ENCODE assay signal across 12 cellular contexts in the genomic region with DNA sequence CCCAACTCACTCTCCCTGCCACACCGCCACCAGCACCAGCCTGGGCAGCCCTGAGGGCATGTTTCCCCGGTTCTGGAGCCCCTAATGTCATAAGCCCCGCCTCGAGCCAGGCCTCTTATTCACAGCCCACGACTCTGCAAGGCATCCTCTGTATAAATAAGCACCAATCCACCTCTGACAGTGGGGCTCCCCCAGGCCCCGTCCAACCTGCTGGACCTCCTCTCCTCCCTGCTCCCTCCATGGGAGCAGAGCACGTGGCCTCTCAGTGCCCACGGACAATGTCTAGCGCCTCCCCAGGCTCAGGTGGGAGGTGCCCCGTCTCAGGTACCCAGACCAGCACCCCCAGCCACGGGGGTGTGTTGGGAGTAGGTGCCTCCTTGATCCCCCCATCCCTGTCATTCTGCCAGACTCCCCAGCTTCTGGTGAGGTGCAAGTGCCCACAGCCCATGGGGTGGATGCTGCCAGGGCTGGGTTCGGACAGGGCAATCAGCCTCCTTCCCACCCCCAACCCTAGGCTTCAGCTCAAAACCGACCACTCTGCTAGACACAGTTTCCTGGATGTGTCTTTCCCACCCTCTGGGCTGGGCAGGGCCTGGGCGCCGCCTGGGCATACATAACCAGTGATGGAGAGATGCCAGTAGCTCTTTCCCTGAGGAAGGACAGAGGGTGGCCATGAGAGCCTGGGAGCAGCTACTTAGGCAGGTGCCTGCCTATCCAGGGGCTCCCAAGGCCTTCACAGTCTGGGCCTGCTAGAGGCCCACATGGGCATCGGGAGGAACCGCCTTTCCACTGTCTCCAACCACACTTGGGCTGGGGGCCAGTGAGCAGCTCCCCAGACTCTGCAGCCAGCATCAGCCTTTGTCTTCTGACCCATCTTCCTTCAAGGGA. TPM values are rescaled to one million over a fixed set of nuclear protein-coding genes. Genes with fewer than 3 reads are reported as not detected.
DNase-seq lines count a peak whose midpoint lies in the region; ATAC-seq and TF ChIP-seq lines count a peak whose summit lies in the region.
"Had no signal": no experiment of that assay in that cellular context is flagged by ENCODE, and none has a peak within 500 bp of the region (broad histone marks: within the 10 kb centered on the region; RNA-seq: fewer than 3 reads in every experiment).

No MANE protein-coding gene starts in this region.

- H2BK5ac ChIP-seq in trophoblast cell (ENCODE audit: low read depth, low read length, poor library complexity): no peak overlapping the region

- H2AFZ ChIP-seq in PC-9: no peak overlapping the region
- H2AFZ ChIP-seq in trophoblast cell (ENCODE audit: insufficient read depth, low read length, poor library complexity): no peak overlapping the region

- H3K79me2 ChIP-seq in PC-9 (ENCODE audit: low read depth) (no peaks in the 10 kb centered on the region), trophoblast cell (ENCODE audit: control insufficient read depth, insufficient read depth, low read length, poor library complexity) (no peaks in the 10 kb centered on the region)

- H3K27ac ChIP-seq in right atrium auricular region (no peak overlapping the region), PC-9 (no peak overlapping the region), trophoblast cell (ENCODE audit: low read depth, low read length) (no peak overlapping the region)
- H3K27ac ChIP-seq: neutrophil had no signal

- no peaks in the 10 kb centered on the region for H3K79me1 ChIP-seq in trophoblast cell (ENCODE audit: low read length)

- POLR2A ChIA-PET in PC-9 (lab: Charles Lee; ENCODE audit: unreplicated experiment): no interaction called here

- H3K4me3 ChIP-seq in right atrium auricular region: no peak overlapping the region
- H3K4me3 ChIP-seq in PC-9: peak overlapping the region; percentile 55; the same call in 1 of the 2 replicates
- peak overlapping the region; percentile 52 for H3K4me3 ChIP-seq in iPS-15b (ENCODE audit: low read depth, low read length)
- no peak overlapping the region for H3K4me3 ChIP-seq in trophoblast cell (ENCODE audit: low read depth, low read length)

- no peak overlapping the region for H2BK120ac ChIP-seq in trophoblast cell (ENCODE audit: insufficient read depth, low read length, poor library complexity)

- DNase-seq in Right ventricle myocardium superior (peak; percentile 26), right atrium auricular region (ENCODE audit: low spot score) (no peak), PC-9 (peak; percentile 46 to 52), type B pancreatic cell (ENCODE audit: extremely low spot score, unreplicated experiment) (no peak), NCI-H2107 treated with DMSO at 0.1 percent for 48 hours (lab: John Stamatoyannopoulos, UW; ENCODE audit: unreplicated experiment) (no peak), omental fat pad (ENCODE audit: low spot score) (no peak), trophoblast cell (no peak)
- DNase-seq: KG1 had no signal

- no TSS peak for BruUV-seq in PC-9 (replicated peaks; lab: Mats Ljungman, UMichigan)

- no peak overlapping the region for H3K4ac ChIP-seq in trophoblast cell (ENCODE audit: low read depth, low read length)

- no peak overlapping the region for H3K14ac ChIP-seq in trophoblast cell (ENCODE audit: low read length)

- H3K9ac ChIP-seq in iPS-15b (ENCODE audit: low read depth, low read length) (no peak overlapping the region), trophoblast cell (ENCODE audit: low read length) (no peak overlapping the region)

- peaks cover 6% of the 10 kb centered on the region for H3K4me1 Mint-ChIP-seq in type B pancreatic cell (ENCODE audit: unreplicated experiment)

- no peak overlapping the region for H3K23ac ChIP-seq in trophoblast cell (ENCODE audit: low read length)

- H3K27ac Mint-ChIP-seq in type B pancreatic cell: peak overlapping the region; percentile 84

- ATAC-seq in Right ventricle myocardium superior (ENCODE audit: poor library complexity) (no peak), omental fat pad (ENCODE audit: low FRiP score) (no peak)

- peaks cover 46% of the 10 kb centered on the region for H3K27me3 Mint-ChIP-seq in type B pancreatic cell

- H3K4me1 ChIP-seq in right atrium auricular region: peaks cover 0 to 20% of the 10 kb centered on the region in 2 donors
- peaks cover 5% of the 10 kb centered on the region; the same call in 1 of the 2 replicates for H3K4me1 ChIP-seq in PC-9 (replicated peaks; ENCODE audit: insufficient read depth)
- H3K4me1 ChIP-seq in iPS-15b (ENCODE audit: control insufficient read depth, insufficient read depth, low read length): peaks cover 4% of the 10 kb centered on the region
- peaks cover 6 to 11% of the 10 kb centered on the region in 2 experiments for H3K4me1 ChIP-seq in trophoblast cell (ENCODE audit: control insufficient read depth in 1 of 2, insufficient read depth in 2 of 2, low read length in 2 of 2)

- no peak overlapping the region for H2AK5ac ChIP-seq in trophoblast cell (ENCODE audit: low read length)

- no peaks in the 10 kb centered on the region for H3F3A ChIP-seq in PC-9 (ENCODE audit: insufficient read depth, low read depth)

- H3K4me3 Mint-ChIP-seq in type B pancreatic cell: peak overlapping the region; percentile 88

- no peak overlapping the region for H4K91ac ChIP-seq in trophoblast cell (ENCODE audit: low read depth, low read length)

- H4K20me1 ChIP-seq in PC-9 (ENCODE audit: insufficient read depth): no peaks in the 10 kb centered on the region

- H3K9me3 ChIP-seq in right atrium auricular region (no peaks in the 10 kb centered on the region), PC-9 (ENCODE audit: insufficient read depth, low read depth) (no peaks in the 10 kb centered on the region), iPS-15b (ENCODE audit: control insufficient read depth, insufficient read depth, low read length) (no peaks in the 10 kb centered on the region), trophoblast cell (ENCODE audit: insufficient read depth, low read depth, low read length) (peaks cover 10% of the 10 kb centered on the region)
- H3K9me3 ChIP-seq: neutrophil had no signal

- TF ChIP-seq CTCF in right atrium auricular region (IDR thresholded peaks at IDR 0.05) (no peak), PC-9 (conservative IDR thresholded peaks at IDR 0.05) (peak; percentile 25; the same call in 1 of the 2 replicates), type B pancreatic cell (conservative IDR thresholded peaks at IDR 0.05) (no peak), omental fat pad (IDR thresholded peaks at IDR 0.05) (no peak)

- no peaks in the 10 kb centered on the region for H3K36me3 Mint-ChIP-seq in type B pancreatic cell

- intact Hi-C loops in Right ventricle myocardium superior (cut with DNase I): no loop called here
- intact Hi-C loops in PC-9 (cut with micrococcal nuclease; ENCODE audit: unreplicated experiment): loop anchor here (1.0 to 2.0 kb wide), 2 partner anchors 55 to 56 kb away; no protein-coding TSS in a partner anchor

- H3K27me3 ChIP-seq in right atrium auricular region (peaks cover 3 to 6% of the 10 kb centered on the region in 2 donors), PC-9 (ENCODE audit: insufficient read depth, low read depth) (peaks cover 66% of the 10 kb centered on the region), iPS-15b (ENCODE audit: control insufficient read depth, insufficient read depth, low read length) (peaks cover 36% of the 10 kb centered on the region), trophoblast cell (ENCODE audit: insufficient read depth, low read length) (peaks cover 5% of the 10 kb centered on the region)

- H3K18ac ChIP-seq in trophoblast cell (ENCODE audit: low read length): no peak overlapping the region

- no peak overlapping the region for H2BK12ac ChIP-seq in trophoblast cell (ENCODE audit: low read length)

- no CpG with 5 or more reads among the region's 17 CpGs for WGBS in trophoblast cell (ENCODE audit: extremely low coverage, insufficient coverage, insufficient read length)

- no peaks in the 10 kb centered on the region for H3K9me3 Mint-ChIP-seq in type B pancreatic cell

- no peak overlapping the region for H4K8ac ChIP-seq in trophoblast cell (ENCODE audit: low read depth, low read length)

- no peaks in the 10 kb centered on the region for H3K9me2 ChIP-seq in PC-9 (ENCODE audit: insufficient read depth)

- H3K4me2 ChIP-seq in PC-9 (peak overlapping the region; percentile 81), trophoblast cell (ENCODE audit: low read length) (no peak overlapping the region)

- CTCF ChIA-PET in PC-9 (lab: Charles Lee): interaction anchor here (0.7 to 1.4 kb wide), 2 partner anchors 57 to 95 kb away, joined by 3 to 4 read pairs; no protein-coding TSS in a partner anchor

- no peak overlapping the region for H4K12ac ChIP-seq in trophoblast cell (ENCODE audit: low read depth, low read length)

- H3K36me3 ChIP-seq in right atrium auricular region (no peaks in the 10 kb centered on the region), PC-9 (ENCODE audit: low read depth) (no peaks in the 10 kb centered on the region), iPS-15b (ENCODE audit: control insufficient read depth, insufficient read depth, low read length) (no peaks in the 10 kb centered on the region), trophoblast cell (ENCODE audit: control insufficient read depth in 1 of 2, insufficient read depth in 2 of 2, low read length in 2 of 2) (no peaks in the 10 kb centered on the region)
- H3K36me3 ChIP-seq: neutrophil had no signal

RNA-seq across cellular contexts. Expression of a gene that starts 1.6 kb away (rescaled TPM):
- total RNA-seq in Right ventricle myocardium superior (6.4 TPM), right atrium auricular region (1 to 10 TPM in 1 of 2 donors, under 1 TPM in 1; 0.47 to 1.4 TPM), PC-9 (2021) (0.26 and 0.55 TPM in 2 replicates), type B pancreatic cell (ENCODE audit: low replicate concordance) (2.4 and 13.9 TPM in 2 replicates), omental fat pad (1 to 10 TPM in 3 of 4 donors, under 1 TPM in 1; 0.63 to 9.8 (median 2.6) TPM)
- polyA plus RNA-seq in trophoblast cell (2013): 3.6 and 3.8 TPM in 2 replicates
- total RNA-seq: G401 had no signal

RNA-seq across cellular contexts. Expression of a gene that starts 20.4 kb away (rescaled TPM):
- total RNA-seq in Right ventricle myocardium superior: not detected
- not detected for total RNA-seq in right atrium auricular region
- total RNA-seq in PC-9 (2021): not detected in 2 replicates
- total RNA-seq in type B pancreatic cell (ENCODE audit: low replicate concordance): 0.93 TPM in 1 of 2 replicates, not detected in the other
- total RNA-seq in omental fat pad: 1 to 10 TPM in 1 of 4 donors, under 1 TPM in 1, not detected in 2; 0.84 to 3.3 TPM
- 0.07 TPM in 1 of 2 replicates, not detected in the other for polyA plus RNA-seq in trophoblast cell (2013)
- total RNA-seq: epithelial cell of proximal tubule had no signal

RNA-seq across cellular contexts. Expression of a gene that starts 27.3 kb away (rescaled TPM):
- total RNA-seq in Right ventricle myocardium superior: 1.5 TPM
- 1 to 10 TPM; 4.0 to 9.0 TPM for total RNA-seq in right atrium auricular region
- 4.0 and 5.2 TPM in 2 replicates for total RNA-seq in PC-9 (2021)
- 4.3 and 4.5 TPM in 2 replicates for total RNA-seq in type B pancreatic cell (ENCODE audit: low replicate concordance)
- 100 to 1,000 TPM in 1 of 4 donors, 10 to 100 TPM in 1, 1 to 10 TPM in 2; 8.5 to 199 (median 18.8) TPM for total RNA-seq in omental fat pad
- polyA plus RNA-seq in trophoblast cell (2013): 4.0 and 4.5 TPM in 2 replicates

Comparison
In these comparisons a context has a peak if more than half of its experiments do, and no peak if none do; other contexts are left out.
1. DNase-seq: peak in Right ventricle myocardium superior (single experiment) and PC-9 (2 of 2); none in right atrium auricular region (single experiment), type B pancreatic cell (single experiment), NCI-H2107 treated with DMSO at 0.1 percent for 48 hours (single experiment), omental fat pad (single experiment) and trophoblast cell (0 of 2).
2. H3K4me3 ChIP-seq: peak in PC-9 (single experiment) and iPS-15b (single experiment); none in right atrium auricular region (0 of 2) and trophoblast cell (single experiment).